Comparison of ENCODE assay signal across 28 cellular contexts in genomic region chr9:33222031-33222430, GRCh38. TPM values are rescaled to one million over a fixed set of nuclear protein-coding genes. Genes with fewer than 3 reads are reported as not detected.
DNase-seq lines count a peak whose midpoint lies in the region; ATAC-seq and TF ChIP-seq lines count a peak whose summit lies in the region.
"Had no signal": no experiment of that assay in that cellular context is flagged by ENCODE, and none has a peak within 500 bp of the region (broad histone marks: within the 10 kb centered on the region; RNA-seq: fewer than 3 reads in every experiment).

No MANE protein-coding gene starts in this region.

- peaks cover 5 to 24% (median 8%) of the 10 kb centered on the region in 4 donors for H3K4me1 ChIP-seq in stomach
- H3K4me1 ChIP-seq: SJCRH30 had no signal

- no peaks in the 10 kb centered on the region for H3K9me3 ChIP-seq in WERI-Rb-1 (ENCODE audit: severe bottlenecking)
- H3K9me3 ChIP-seq in stomach: no peaks in the 10 kb centered on the region
- H3K9me3 ChIP-seq: A549, psoas muscle, sigmoid colon, SJCRH30, thoracic aorta had no signal

- TF ChIP-seq EP300 in stomach (IDR thresholded peaks at IDR 0.05): no peak

- intact Hi-C loops in stomach (cut with DNase I; ENCODE audit: low total_unique reads): no loop called here

- no peak overlapping the region for H3K4me3 ChIP-seq in WERI-Rb-1 (ENCODE audit: low read depth, low read length)
- no peak overlapping the region for H3K4me3 ChIP-seq in stomach
- H3K4me3 ChIP-seq: A549, psoas muscle, sigmoid colon, SJCRH30, thoracic aorta had no signal

- H3K27me3 ChIP-seq in WERI-Rb-1 (ENCODE audit: insufficient read depth, low read depth, severe bottlenecking): no peaks in the 10 kb centered on the region
- no peaks in the 10 kb centered on the region for H3K27me3 ChIP-seq in stomach
- H3K27me3 ChIP-seq: sigmoid colon, SJCRH30 had no signal

- TF ChIP-seq CTCF in WERI-Rb-1 (IDR thresholded peaks at IDR 0.05; ENCODE audit: low read depth, low read length) (no peak), stomach (IDR thresholded peaks at IDR 0.05) (no peak)

- TF ChIP-seq POLR2A in stomach (IDR thresholded peaks at IDR 0.05): no peak

- H3K27ac ChIP-seq in WERI-Rb-1 (no peak overlapping the region), stomach (no peak overlapping the region)
- H3K27ac ChIP-seq: psoas muscle, sigmoid colon, SJCRH30, thoracic aorta had no signal

- peak; percentile 38 for DNase-seq in activated effector memory CD4-positive, alpha-beta T cell treated with anti-CD3 and anti-CD28 coated beads, Interleukin-2, amount 50 U/mL, for 16 hours
- no peak for DNase-seq in activated effector memory CD4-positive, alpha-beta T cell treated with Interleukin-2 at 50 U/mL for 16 hours
- peak; percentile 55 for DNase-seq in NCI-H2171 treated with DMSO at 0.1 percent for 48 hours (lab: John Stamatoyannopoulos, UW)
- DNase-seq in WERI-Rb-1: peak; percentile 60
- DNase-seq in stimulated activated CD4-positive, alpha-beta T cell treated with anti-CD3 and anti-CD28 coated beads, Interleukin-4, amount 100 ng/mL, for 4 hours: no peak
- no peak for DNase-seq in stomach
- DNase-seq in stimulated activated CD4-positive, alpha-beta T cell treated with anti-CD3 and anti-CD28 coated beads, Interleukin-4, amount 100 ng/mL, for 24 hours: no peak
- DNase-seq: activated CD4-positive, alpha-beta T cell treated with anti-CD3 and anti-CD28 coated beads, Interleukin-2, amount 50 U/mL, for 1 hour; activated naive CD4-positive, alpha-beta T cell treated with Interleukin-2 at 50 U/mL for 16 hours; activated T-cell treated with anti-CD3 and anti-CD28 coated beads, Interleukin-2, amount 50 U/mL, for 4 hours; DMS79; GF-D8; hypothalamus; immature natural killer cell; NCI-H1930; NCI-H345; NCI-H774; psoas muscle; sigmoid colon; SJCRH30; stimulated activated naive CD4-positive, alpha-beta T cell treated with Interleukin-2 at 50 U/mL for 16 hours had no signal

- WGBS in stomach, 5 donors: 64 to 71% (median 67%) methylated on average over 3 of the region's 3 CpGs

- H3K36me3 ChIP-seq in WERI-Rb-1 (no peaks in the 10 kb centered on the region), stomach (no peaks in the 10 kb centered on the region)
- H3K36me3 ChIP-seq: sigmoid colon, SJCRH30, thoracic aorta had no signal

- ATAC-seq in HG02938 (IDR thresholded peaks at IDR 0.05; ENCODE audit: unreplicated experiment): no peak
- ATAC-seq: activated T-cell treated with anti-CD3 and anti-CD28 coated beads, Interleukin-2, amount 50 U/mL, for 4 hours; psoas muscle; WTC11 had no signal

RNA-seq across cellular contexts. Expression of gene SPINK4, which starts 17.9 kb away (rescaled TPM):
- 10 to 100 TPM in 1 of 5 donors, not detected in 4; 29.5 TPM for total RNA-seq in stomach
- polyA plus RNA-seq in stomach: 10 to 100 TPM in 1 of 3 donors, 1 to 10 TPM in 1, not detected in 1; 2.1 to 19.1 TPM
- total RNA-seq: activated T-cell treated with anti-CD3 and anti-CD28 coated beads, Interleukin-2, amount 50 U/mL, for 4 hours; cerebellum; left lobe of liver; mesenteric fat pad; psoas muscle; sigmoid colon; SJCRH30; thoracic aorta; WTC11 had no signal
- polyA plus RNA-seq: A549, immature natural killer cell had no signal

RNA-seq across cellular contexts. Expression of gene BAG1, which starts 42.5 kb away (rescaled TPM):
- 100 to 1,000 TPM in 3 of 5 donors, 10 to 100 TPM in 1, 1 to 10 TPM in 1; 2.3 to 461 (median 138) TPM for total RNA-seq in stomach
- 100 to 1,000 TPM; 112 to 229 (median 125) TPM for polyA plus RNA-seq in stomach

RNA-seq across cellular contexts. Expression of gene CHMP5, which starts 42.8 kb away (rescaled TPM):
- 100 to 1,000 TPM in 1 of 5 donors, 10 to 100 TPM in 3, 1 to 10 TPM in 1; 9.8 to 129 (median 23.5) TPM for total RNA-seq in stomach
- polyA plus RNA-seq in stomach: 100 to 1,000 TPM in 1 of 3 donors, 10 to 100 TPM in 2; 50.7 to 164 (median 77.9) TPM

RNA-seq across cellular contexts. Expression of gene B4GALT1, which starts 54.9 kb away (rescaled TPM):
- total RNA-seq in stomach: 100 to 1,000 TPM in 1 of 5 donors, 10 to 100 TPM in 3, 1 to 10 TPM in 1; 6.4 to 125 (median 25.0) TPM
- polyA plus RNA-seq in stomach: 10 to 100 TPM; 23.4 to 31.4 (median 24.8) TPM

Comparison
In these comparisons a context has a peak if more than half of its experiments do, and no peak if none do; other contexts are left out.
1. DNase-seq: peak in activated effector memory CD4-positive, alpha-beta T cell treated with anti-CD3 and anti-CD28 coated beads, Interleukin-2, amount 50 U/mL, for 16 hours (single experiment), NCI-H2171 treated with DMSO at 0.1 percent for 48 hours (single experiment) and WERI-Rb-1 (single experiment); none in activated effector memory CD4-positive, alpha-beta T cell treated with Interleukin-2 at 50 U/mL for 16 hours (single experiment), stimulated activated CD4-positive, alpha-beta T cell treated with anti-CD3 and anti-CD28 coated beads, Interleukin-4, amount 100 ng/mL, for 4 hours (0 of 2), stomach (single experiment) and stimulated activated CD4-positive, alpha-beta T cell treated with anti-CD3 and anti-CD28 coated beads, Interleukin-4, amount 100 ng/mL, for 24 hours (single experiment).